ENCODE assay signal across 9 cellular contexts in the genomic region with DNA sequence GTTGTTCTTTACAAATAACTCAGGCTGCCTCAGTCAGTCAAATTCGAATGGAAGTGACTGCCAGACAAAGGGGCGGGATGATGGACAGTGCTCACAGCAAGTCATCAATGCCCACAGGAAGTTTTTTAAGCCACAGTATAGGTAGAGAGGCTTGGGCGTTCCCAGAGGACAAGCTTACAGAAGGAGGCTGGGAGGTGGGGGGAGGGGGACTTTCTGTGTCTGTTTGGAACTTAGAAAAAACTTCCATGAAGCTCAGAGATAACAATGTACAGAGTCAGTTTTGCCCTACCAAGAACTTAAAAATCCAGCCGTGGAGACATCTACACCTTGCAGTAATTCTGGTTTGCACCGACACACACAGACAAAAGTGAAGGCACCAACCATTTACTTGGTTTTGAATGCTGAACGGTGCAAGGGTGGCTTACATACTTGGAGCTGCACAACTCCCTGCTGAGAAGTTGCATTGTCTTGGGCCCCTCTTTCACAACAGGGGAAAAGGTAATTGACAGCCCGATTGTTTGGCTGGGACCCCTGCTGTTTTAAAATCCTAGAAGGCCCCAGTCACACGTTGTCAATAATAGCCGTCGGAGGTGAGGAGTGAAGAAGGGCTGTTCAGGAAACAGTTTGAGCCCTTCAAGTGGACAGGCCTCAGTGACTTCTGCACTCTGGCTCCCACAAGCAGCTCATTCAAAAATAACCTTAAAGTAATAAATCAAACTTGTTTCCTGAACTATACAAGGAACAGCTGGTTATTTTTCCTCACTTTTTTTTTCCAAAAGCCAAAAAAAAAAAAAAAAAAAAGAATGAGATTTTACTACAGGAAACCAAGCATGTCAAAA. TPM values are rescaled to one million over a fixed set of nuclear protein-coding genes. Genes with fewer than 3 reads are reported as not detected.
DNase-seq lines count a peak whose midpoint lies in the region; ATAC-seq and TF ChIP-seq lines count a peak whose summit lies in the region.
"Had no signal": no experiment of that assay in that cellular context is flagged by ENCODE, and none has a peak within 500 bp of the region (broad histone marks: within the 10 kb centered on the region; RNA-seq: fewer than 3 reads in every experiment).

No MANE protein-coding gene starts in this region.

- H3K27me3 Mint-ChIP-seq in activated T-cell treated with anti-CD3 and anti-CD28 coated beads, Interleukin-2, amount 50 U/mL, for 72 hours (ENCODE audit: low read depth) = peaks cover 2% of the 10 kb centered on the region

- H3K18ac ChIP-seq in neuronal stem cell (ENCODE audit: low read length) = no peak overlapping the region

- H3K4me3 ChIP-seq in fibroblast of lung (replicated peaks in 1 of 4; ENCODE audit: control extremely low read depth in 1 of 4, insufficient read depth in 1 of 4, low read depth in 3 of 4, low read length in 4 of 4) (no peak overlapping the region), neuronal stem cell (ENCODE audit: low read length in 2 of 2) (no peak overlapping the region), esophagus muscularis mucosa (no peak overlapping the region)

- WGBS in neuronal stem cell (ENCODE audit: extremely low coverage in 2 of 2, insufficient read length in 2 of 2, insufficient replicate concordance in 1 of 2), 2 donors = no CpG with 5 or more reads among the region's 10 CpGs
- 55% methylated on average over 10 of the region's 10 CpGs for WGBS in esophagus muscularis mucosa

- DNase-seq in NCI-H748 (lab: John Stamatoyannopoulos, UW; ENCODE audit: unreplicated experiment) (peak; percentile 75), fibroblast of lung (ENCODE audit: low read depth in 2 of 2) (peak in 1 of 2 donors; percentile 73), neuronal stem cell (ENCODE audit: low spot score) (peak; percentile 95), esophagus muscularis mucosa (ENCODE audit: extremely low spot score) (no peak), NCI-H2171 treated with DMSO at 0.1 percent for 48 hours (lab: John Stamatoyannopoulos, UW) (no peak)
- no peak for DNase-seq in stimulated activated CD4-positive, alpha-beta T cell treated with anti-CD3 and anti-CD28 coated beads, Interleukin-4, amount 100 ng/mL, for 4 hours
- no peak for DNase-seq in activated T-cell treated with anti-CD3 and anti-CD28 coated beads, Interleukin-2, amount 50 U/mL, for 72 hours

- TF ChIP-seq CTCF in fibroblast of lung (conservative IDR thresholded peaks at IDR 0.05 in 1 of 2, IDR thresholded peaks at IDR 0.05 in 1 of 2; ENCODE audit: low read depth in 1 of 2, low read length in 2 of 2) = no peak
- TF ChIP-seq CTCF in esophagus muscularis mucosa (IDR thresholded peaks at IDR 0.05) = no peak

- H3K4me1 Mint-ChIP-seq in activated T-cell treated with anti-CD3 and anti-CD28 coated beads, Interleukin-2, amount 50 U/mL, for 72 hours (ENCODE audit: low read depth) = no peaks in the 10 kb centered on the region

- no peak overlapping the region for H3K4me2 ChIP-seq in fibroblast of lung (ENCODE audit: extremely low read depth, insufficient read depth, low read length)
- H3K4me2 ChIP-seq in neuronal stem cell (ENCODE audit: insufficient read depth, low read length, poor library complexity, severe bottlenecking) = no peak overlapping the region

- H3K79me2 ChIP-seq in fibroblast of lung (ENCODE audit: control insufficient read depth, insufficient read depth, low read length) = no peaks in the 10 kb centered on the region

- H3K9ac ChIP-seq in fibroblast of lung (ENCODE audit: insufficient read depth, low read length) (no peak overlapping the region), neuronal stem cell (ENCODE audit: low read depth, low read length, poor library complexity) (no peak overlapping the region)

- no peaks in the 10 kb centered on the region for H3K79me1 ChIP-seq in neuronal stem cell (ENCODE audit: low read depth, low read length)

- H2AFZ ChIP-seq in fibroblast of lung (ENCODE audit: low read length) (peak overlapping the region; percentile 1), neuronal stem cell (ENCODE audit: low read length) (no peak overlapping the region)

- H2AK5ac ChIP-seq in neuronal stem cell (ENCODE audit: low read depth, low read length) = no peak overlapping the region

- H3K4me1 ChIP-seq in fibroblast of lung (ENCODE audit: control insufficient read depth, extremely low read depth, insufficient read depth, low read length) = peaks cover 2% of the 10 kb centered on the region
- peaks cover 8 to 35% of the 10 kb centered on the region in 2 donors for H3K4me1 ChIP-seq in neuronal stem cell (ENCODE audit: control insufficient read depth in 2 of 2, insufficient read depth in 1 of 2, low read depth in 1 of 2, low read length in 2 of 2)
- peaks cover 5 to 9% (median 8%) of the 10 kb centered on the region in 4 donors for H3K4me1 ChIP-seq in esophagus muscularis mucosa

- H2BK5ac ChIP-seq in neuronal stem cell (ENCODE audit: low read length) = no peak overlapping the region

- H3K27ac ChIP-seq in fibroblast of lung (ENCODE audit: insufficient read depth, low read length) (no peak overlapping the region), neuronal stem cell (replicated peaks; ENCODE audit: low read length) (peak overlapping the region; percentile 89), esophagus muscularis mucosa (replicated peaks in 1 of 4) (no peak overlapping the region)

- H2BK15ac ChIP-seq in neuronal stem cell (ENCODE audit: low read length) = no peak overlapping the region

- no peak overlapping the region for H2BK120ac ChIP-seq in neuronal stem cell (ENCODE audit: low read depth, low read length)

- H3K36me3 ChIP-seq in fibroblast of lung (ENCODE audit: control insufficient read depth, insufficient read depth, low read length) = no peaks in the 10 kb centered on the region
- H3K36me3 ChIP-seq in neuronal stem cell (replicated peaks in 1 of 2; ENCODE audit: control insufficient read depth in 2 of 2, insufficient read depth in 2 of 2, low read length in 2 of 2) = no peaks in the 10 kb centered on the region
- no peaks in the 10 kb centered on the region for H3K36me3 ChIP-seq in esophagus muscularis mucosa

- H2BK12ac ChIP-seq in neuronal stem cell (ENCODE audit: low read length) = no peak overlapping the region

- H3K23ac ChIP-seq in neuronal stem cell (ENCODE audit: low read depth, low read length, poor library complexity) = no peak overlapping the region

- H3K9me3 Mint-ChIP-seq in activated T-cell treated with anti-CD3 and anti-CD28 coated beads, Interleukin-2, amount 50 U/mL, for 72 hours = no peaks in the 10 kb centered on the region
- H3K9me3 Mint-ChIP-seq: activated naive CD4-positive, alpha-beta T cell treated with anti-CD3 and anti-CD28 coated beads, Interleukin-2, amount 50 U/mL, for 72 hours had no signal

- H4K20me1 ChIP-seq in fibroblast of lung (ENCODE audit: control insufficient read depth, extremely low read depth, insufficient read depth, low read length) = no peaks in the 10 kb centered on the region

- no peak overlapping the region for H3K4me3 Mint-ChIP-seq in activated T-cell treated with anti-CD3 and anti-CD28 coated beads, Interleukin-2, amount 50 U/mL, for 72 hours

- no peak overlapping the region for H3K4ac ChIP-seq in neuronal stem cell (ENCODE audit: low read length)

- no peak for TF ChIP-seq EP300 in esophagus muscularis mucosa (IDR thresholded peaks at IDR 0.05)

- no peaks in the 10 kb centered on the region for H3K36me3 Mint-ChIP-seq in activated T-cell treated with anti-CD3 and anti-CD28 coated beads, Interleukin-2, amount 50 U/mL, for 72 hours (ENCODE audit: insufficient read depth in 2 of 2)
- H3K36me3 Mint-ChIP-seq: activated naive CD4-positive, alpha-beta T cell treated with anti-CD3 and anti-CD28 coated beads, Interleukin-2, amount 50 U/mL, for 72 hours had no signal

- no peaks in the 10 kb centered on the region for H3K27me3 ChIP-seq in fibroblast of lung (ENCODE audit: control insufficient read depth, insufficient read depth, low read length)
- no peaks in the 10 kb centered on the region for H3K27me3 ChIP-seq in neuronal stem cell (ENCODE audit: control insufficient read depth in 3 of 3, insufficient read depth in 3 of 3, low read depth in 1 of 3, low read length in 3 of 3)
- H3K27me3 ChIP-seq in esophagus muscularis mucosa = no peaks in the 10 kb centered on the region

- intact Hi-C loops in esophagus muscularis mucosa (cut with DNase I) = loop anchor here (5.0 kb wide), 1 partner anchor 682 kb away; no protein-coding TSS in a partner anchor

- TF ChIP-seq POLR2A in esophagus muscularis mucosa (IDR thresholded peaks at IDR 0.05; ENCODE audit: low read depth) = no peak

- H4K8ac ChIP-seq in neuronal stem cell (ENCODE audit: low read depth, low read length) = no peak overlapping the region

- no peaks in the 10 kb centered on the region for H3K9me3 ChIP-seq in fibroblast of lung (ENCODE audit: control insufficient read depth, insufficient read depth, low read depth, low read length)
- peaks cover 0 to 14% of the 10 kb centered on the region in 2 donors for H3K9me3 ChIP-seq in neuronal stem cell (replicated peaks in 1 of 2; ENCODE audit: control insufficient read depth in 2 of 2, insufficient read depth in 1 of 2, low read depth in 1 of 2, low read length in 2 of 2)
- H3K9me3 ChIP-seq in esophagus muscularis mucosa = no peaks in the 10 kb centered on the region

- H3K14ac ChIP-seq in neuronal stem cell (ENCODE audit: low read length) = no peak overlapping the region

- peak; percentile 37 for ATAC-seq in HG03432 (IDR thresholded peaks at IDR 0.05; ENCODE audit: unreplicated experiment)
- no peak for ATAC-seq in activated T-cell treated with anti-CD3 and anti-CD28 coated beads, Interleukin-2, amount 50 U/mL, for 72 hours (replicated peaks in 1 of 2)
- ATAC-seq: activated naive CD4-positive, alpha-beta T cell treated with anti-CD3 and anti-CD28 coated beads, Interleukin-2, amount 50 U/mL, for 72 hours had no signal

- no peak overlapping the region for H4K91ac ChIP-seq in neuronal stem cell (ENCODE audit: low read depth, low read length, poor library complexity)

- H3K27ac Mint-ChIP-seq in activated T-cell treated with anti-CD3 and anti-CD28 coated beads, Interleukin-2, amount 50 U/mL, for 72 hours = no peak overlapping the region
- H3K27ac Mint-ChIP-seq: activated naive CD4-positive, alpha-beta T cell treated with anti-CD3 and anti-CD28 coated beads, Interleukin-2, amount 50 U/mL, for 72 hours had no signal

RNA-seq across cellular contexts. Expression of a gene that starts 18.8 kb away (rescaled TPM):
- total RNA-seq in fibroblast of lung (9.8 and 13.0 TPM in 2 replicates), esophagus muscularis mucosa (10 to 100 TPM; 44.3 to 46.1 (median 44.7) TPM)
- polyA plus RNA-seq in fibroblast of lung = 16.2 and 82.6 TPM in 2 replicates
- 8.5 and 40.7 TPM in 2 replicates for polyA plus RNA-seq in fibroblast of lung (2012)
- 20.0 and 89.7 TPM in 2 replicates for polyA minus RNA-seq in fibroblast of lung (ENCODE audit: low replicate concordance)
- polyA plus RNA-seq in neuronal stem cell (2013, experiment 1 of 2) = 98.8 TPM
- polyA plus RNA-seq in neuronal stem cell (2013, experiment 2 of 2) = 98.5 TPM
- under 1 TPM; 0.21 to 0.22 TPM for total RNA-seq in activated T-cell treated with anti-CD3 and anti-CD28 coated beads, Interleukin-2, amount 50 U/mL, for 72 hours

Comparison
In these comparisons a context has a peak if more than half of its experiments do, and no peak if none do; other contexts are left out.
1. DNase-seq: peak in NCI-H748 (single experiment) and neuronal stem cell (single experiment); none in stimulated activated CD4-positive, alpha-beta T cell treated with anti-CD3 and anti-CD28 coated beads, Interleukin-4, amount 100 ng/mL, for 4 hours (0 of 2), activated T-cell treated with anti-CD3 and anti-CD28 coated beads, Interleukin-2, amount 50 U/mL, for 72 hours (0 of 2), esophagus muscularis mucosa (single experiment) and NCI-H2171 treated with DMSO at 0.1 percent for 48 hours (single experiment).